ENCODE assay signal across 11 cellular contexts in the genomic region with DNA sequence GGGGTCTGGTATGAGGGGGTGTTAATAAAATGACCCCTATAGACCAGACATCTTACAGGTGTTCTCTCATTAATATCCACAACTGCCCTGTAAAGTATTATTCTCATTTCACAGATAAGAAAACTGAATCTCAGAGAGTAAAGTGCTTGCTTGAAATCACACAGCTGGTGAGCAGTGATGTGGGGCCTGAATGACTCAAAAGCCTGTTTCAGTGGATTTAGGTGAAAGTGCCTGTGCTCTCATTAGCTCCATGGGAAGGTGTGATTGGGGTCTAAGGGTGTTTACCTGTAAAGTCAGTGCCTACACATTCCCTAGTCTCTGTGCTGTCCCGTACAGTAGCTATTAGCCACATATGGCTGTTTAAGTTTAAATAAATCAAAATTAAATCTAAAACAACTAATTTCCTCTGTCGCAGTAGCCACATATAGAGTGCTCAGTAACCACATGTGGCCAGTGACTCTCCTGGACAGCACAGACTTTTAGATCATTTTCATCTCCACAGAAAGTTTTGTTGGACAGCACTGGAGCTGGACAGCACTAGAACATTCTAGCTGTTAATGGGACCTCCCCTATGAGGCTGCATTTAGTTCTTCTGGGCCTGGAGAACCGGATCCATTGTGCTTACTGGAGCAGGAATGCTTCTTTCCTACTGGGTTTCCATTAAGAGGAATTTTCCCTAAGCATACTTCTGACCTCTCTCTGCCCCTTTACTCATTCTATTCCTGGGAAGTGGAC. TPM values are rescaled to one million over a fixed set of nuclear protein-coding genes. Genes with fewer than 3 reads are reported as not detected.
DNase-seq lines count a peak whose midpoint lies in the region; ATAC-seq and TF ChIP-seq lines count a peak whose summit lies in the region.
"Had no signal": no experiment of that assay in that cellular context is flagged by ENCODE, and none has a peak within 500 bp of the region (broad histone marks: within the 10 kb centered on the region; RNA-seq: fewer than 3 reads in every experiment).

No MANE protein-coding gene starts in this region.

- H3K4me3 Mint-ChIP-seq in activated naive CD4-positive, alpha-beta T cell treated with anti-CD3 and anti-CD28 coated beads for 36 hours, result no peak overlapping the region
- H3K4me3 Mint-ChIP-seq: activated CD4-positive, alpha-beta T cell treated with anti-CD3 and anti-CD28 coated beads, Interleukin-2, amount 10 ng/mL, durations not matched to agents 24 days and 14 days had no signal

- H3K4me3 ChIP-seq in GM12865 (ENCODE audit: low read depth, low read length), result no peak overlapping the region
- H3K4me3 ChIP-seq in dorsolateral prefrontal cortex, result peak overlapping the region in 6 of 59 donors; percentile 39 to 60 (median 45)
- H3K4me3 ChIP-seq: upper lobe of right lung had no signal

- H3K9me3 Mint-ChIP-seq in activated naive CD4-positive, alpha-beta T cell treated with anti-CD3 and anti-CD28 coated beads for 36 hours, result no peaks in the 10 kb centered on the region
- H3K9me3 Mint-ChIP-seq: activated CD4-positive, alpha-beta T cell treated with anti-CD3 and anti-CD28 coated beads, Interleukin-2, amount 10 ng/mL, durations not matched to agents 24 days and 14 days had no signal

- H3K27ac ChIP-seq in dorsolateral prefrontal cortex, result peak overlapping the region in 49 of 59 donors; percentile 0 to 87 (median 72)
- H3K27ac ChIP-seq: upper lobe of right lung had no signal

- H3K27me3 ChIP-seq in dorsolateral prefrontal cortex, result no peaks in the 10 kb centered on the region
- H3K27me3 ChIP-seq: upper lobe of right lung had no signal

- H3K4me1 Mint-ChIP-seq in activated naive CD4-positive, alpha-beta T cell treated with anti-CD3 and anti-CD28 coated beads for 36 hours (ENCODE audit: low read depth), result no peaks in the 10 kb centered on the region
- H3K4me1 Mint-ChIP-seq: activated CD4-positive, alpha-beta T cell treated with anti-CD3 and anti-CD28 coated beads, Interleukin-2, amount 10 ng/mL, durations not matched to agents 24 days and 14 days had no signal

- no peaks in the 10 kb centered on the region for H3K36me3 Mint-ChIP-seq in activated naive CD4-positive, alpha-beta T cell treated with anti-CD3 and anti-CD28 coated beads for 36 hours (ENCODE audit: low read depth)

- peaks cover 7% of the 10 kb centered on the region for H3K27me3 Mint-ChIP-seq in activated naive CD4-positive, alpha-beta T cell treated with anti-CD3 and anti-CD28 coated beads for 36 hours (ENCODE audit: low read depth)
- H3K27me3 Mint-ChIP-seq: activated CD4-positive, alpha-beta T cell treated with anti-CD3 and anti-CD28 coated beads, Interleukin-2, amount 10 ng/mL, durations not matched to agents 24 days and 14 days had no signal

- ATAC-seq in GM19467 (IDR thresholded peaks at IDR 0.05; ENCODE audit: unreplicated experiment) (peak; percentile 84), HG03060 (IDR thresholded peaks at IDR 0.05; ENCODE audit: low read depth, unreplicated experiment) (peak; percentile 52)

- DNase-seq in GM12865 (ENCODE audit: low read depth), result peak; percentile 80
- no peak for DNase-seq in dorsolateral prefrontal cortex
- DNase-seq in activated CD4-positive, alpha-beta T cell treated with anti-CD3 and anti-CD28 coated beads, Interleukin-2, amount 50 U/mL, for 1 hour, result no peak
- no peak for DNase-seq in activated naive CD4-positive, alpha-beta T cell treated with anti-CD3 and anti-CD28 coated beads for 36 hours
- DNase-seq in NCI-H2196 treated with DMSO at 0.1 percent for 48 hours (lab: John Stamatoyannopoulos, UW; ENCODE audit: unreplicated experiment), result no peak
- DNase-seq in DMS153 (lab: John Stamatoyannopoulos, UW), result no peak
- DNase-seq: activated CD4-positive, alpha-beta T cell treated with anti-CD3 and anti-CD28 coated beads, Interleukin-2, amount 10 ng/mL, durations not matched to agents 24 days and 14 days; upper lobe of right lung had no signal

- CTCF ChIA-PET in activated naive CD4-positive, alpha-beta T cell treated with anti-CD3 and anti-CD28 coated beads for 36 hours (lab: Charles Lee), result no interaction called here

- no peak for TF ChIP-seq CTCF in GM12865 (IDR thresholded peaks at IDR 0.05; ENCODE audit: insufficient read depth, low read depth, low read length, missing control alignments)
- TF ChIP-seq CTCF in dorsolateral prefrontal cortex (IDR thresholded peaks at IDR 0.05 in 54 of 56, conservative IDR thresholded peaks at IDR 0.05 in 2 of 56; ENCODE audit: low read depth in 1 of 56, partially characterized antibody in 56 of 56), result no peak

- no peak overlapping the region for H3K27ac Mint-ChIP-seq in activated naive CD4-positive, alpha-beta T cell treated with anti-CD3 and anti-CD28 coated beads for 36 hours
- H3K27ac Mint-ChIP-seq: activated CD4-positive, alpha-beta T cell treated with anti-CD3 and anti-CD28 coated beads, Interleukin-2, amount 10 ng/mL, durations not matched to agents 24 days and 14 days had no signal

- intact Hi-C loops in dorsolateral prefrontal cortex (cut with DNase I), result no loop called here
- intact Hi-C loops in activated naive CD4-positive, alpha-beta T cell treated with anti-CD3 and anti-CD28 coated beads for 36 hours (cut with micrococcal nuclease), result no loop called here

RNA-seq across cellular contexts. Expression of a gene that starts 52.5 kb away (rescaled TPM):
- 100 to 1,000 TPM in 20 of 120 experiments, 10 to 100 TPM in 100; 32.1 to 205 (median 70.3) TPM for total RNA-seq in dorsolateral prefrontal cortex
- under 1 TPM; 0.10 to 0.14 TPM for total RNA-seq in activated naive CD4-positive, alpha-beta T cell treated with anti-CD3 and anti-CD28 coated beads for 36 hours
- total RNA-seq: LHCN-M2 had no signal

Comparison
In these comparisons a context has a peak if more than half of its experiments do, and no peak if none do; other contexts are left out.
1. RNA of a gene that starts 52.5 kb away (total RNA-seq): 32.1 to 205 TPM in dorsolateral prefrontal cortex; 0.10 to 0.14 TPM in activated naive CD4-positive, alpha-beta T cell treated with anti-CD3 and anti-CD28 coated beads for 36 hours; every median in the first group is over 10 times any median in the second.